ENCODE assay signal across 29 cellular contexts in genomic region chr2:156834431-156834830, GRCh38.
DNase-seq lines count a peak whose midpoint lies in the region; ATAC-seq and TF ChIP-seq lines count a peak whose summit lies in the region.
"Had no signal": no experiment of that assay in that cellular context is flagged by ENCODE, and none has a peak within 500 bp of the region (broad histone marks: within the 10 kb centered on the region; RNA-seq: fewer than 3 reads in every experiment).

No MANE protein-coding gene starts in this region.

- TF ChIP-seq CTCF in IMR-90 (conservative IDR thresholded peaks at IDR 0.05; ENCODE audit: low read depth, low read length) = no peak

- H3K18ac ChIP-seq in IMR-90 (ENCODE audit: low read depth, low read length) = no peak overlapping the region

- no peak for TF ChIP-seq RAD21 in IMR-90 (IDR thresholded peaks at IDR 0.05; ENCODE audit: low read length)

- no peak overlapping the region for H2BK15ac ChIP-seq in IMR-90 (ENCODE audit: low read depth, low read length)

- H3K9me3 ChIP-seq in IMR-90 (ENCODE audit: control insufficient read depth, insufficient read depth, low read length) = no peaks in the 10 kb centered on the region
- H3K9me3 ChIP-seq: A549; BE2C; BLaER1; BLaER1 treated with 17β-estradiol and CSF1 and Interleukin-3, amounts not matched to agents 10 nM and 100 nM; Caco-2 had no signal

- no peaks in the 10 kb centered on the region for H3K36me3 ChIP-seq in IMR-90 (ENCODE audit: control insufficient read depth, insufficient read depth, low read length)
- H3K36me3 ChIP-seq: BE2C; BLaER1; BLaER1 treated with 17β-estradiol and CSF1 and Interleukin-3, amounts not matched to agents 10 nM and 100 nM had no signal

- no peak overlapping the region for H4K8ac ChIP-seq in IMR-90 (ENCODE audit: low read depth in 2 of 2, low read length in 2 of 2)

- H3K4me2 ChIP-seq in IMR-90 (ENCODE audit: low read depth, low read length) = no peak overlapping the region
- H3K4me2 ChIP-seq: A549; BLaER1; BLaER1 treated with 17β-estradiol and CSF1 and Interleukin-3, amounts not matched to agents 10 nM and 100 nM had no signal

- TF ChIP-seq POLR2A in IMR-90 (IDR thresholded peaks at IDR 0.05; ENCODE audit: low read depth, low read length) = no peak

- no peak overlapping the region for H2AK5ac ChIP-seq in IMR-90 (ENCODE audit: low read depth, low read length)

- H3K4ac ChIP-seq in IMR-90 (ENCODE audit: low read depth, low read length) = no peak overlapping the region

- H3K56ac ChIP-seq in IMR-90 (ENCODE audit: extremely low read depth, insufficient read depth, low read length) = no peak overlapping the region

- in situ Hi-C loops in IMR-90 (cut with MboI; ENCODE audit: low sequenced_read_pairs) = no loop called here

- dilution Hi-C loops in IMR-90 (cut with HindIII; ENCODE audit: low sequenced_read_pairs, unreplicated experiment) = no loop called here

- H3K9me1 ChIP-seq in IMR-90 (ENCODE audit: insufficient read depth, low read length) = no peaks in the 10 kb centered on the region

- no peak overlapping the region for H4K5ac ChIP-seq in IMR-90 (ENCODE audit: low read depth, low read length)

- no TSS peak for BruUV-seq in IMR-90 (replicated peaks; lab: Mats Ljungman, UMichigan)

- H2AK9ac ChIP-seq in IMR-90 (replicated peaks; ENCODE audit: low read depth, low read length, poor library complexity) = no peak overlapping the region

- H3K14ac ChIP-seq in IMR-90 (replicated peaks; ENCODE audit: low read depth, low read length) = no peak overlapping the region

- ATAC-seq in IMR-90 (ENCODE audit: low read depth) = peak; percentile 60
- no peak for ATAC-seq in Right ventricle myocardium superior (ENCODE audit: poor library complexity)
- ATAC-seq: A549; CD8-positive, alpha-beta T cell had no signal

- H2BK20ac ChIP-seq in IMR-90 (ENCODE audit: low read depth, low read length) = no peak overlapping the region

- H2BK5ac ChIP-seq in IMR-90 (ENCODE audit: low read depth, low read length, poor library complexity, severe bottlenecking) = no peak overlapping the region

- H3K27ac ChIP-seq in IMR-90 (ENCODE audit: insufficient read depth, low read length) = no peak overlapping the region
- H3K27ac ChIP-seq: 22Rv1; A549; BLaER1; BLaER1 treated with 17β-estradiol and CSF1 and Interleukin-3, amounts not matched to agents 10 nM and 100 nM; C4-2B had no signal

- no peak overlapping the region for H3K4me3 ChIP-seq in IMR-90 (ENCODE audit: insufficient read depth, low read depth, low read length)
- H3K4me3 ChIP-seq: A549; BLaER1; BLaER1 treated with 17β-estradiol and CSF1 and Interleukin-3, amounts not matched to agents 10 nM and 100 nM had no signal

- POLR2A ChIA-PET in IMR-90 (lab: Charles Lee; ENCODE audit: unreplicated experiment) = no interaction called here

- no peak overlapping the region for H2BK120ac ChIP-seq in IMR-90 (ENCODE audit: low read depth, low read length)

- no peak overlapping the region for H2AFZ ChIP-seq in IMR-90 (replicated peaks; ENCODE audit: low read length, poor library complexity)

- no peak overlapping the region for H4K91ac ChIP-seq in IMR-90 (ENCODE audit: insufficient read depth, low read depth, low read length)

- no peak overlapping the region for H3K9ac ChIP-seq in IMR-90 (ENCODE audit: low read depth, low read length)
- H3K9ac ChIP-seq: BLaER1; BLaER1 treated with 17β-estradiol and CSF1 and Interleukin-3, amounts not matched to agents 10 nM and 100 nM had no signal

- CTCF ChIA-PET in IMR-90 (lab: Yijun Ruan, JAX) = interaction anchor here (0.7 kb wide), 1 partner anchor 360 kb away, joined by 3 read pairs; no protein-coding TSS in a partner anchor

- no peaks in the 10 kb centered on the region for H3K79me1 ChIP-seq in IMR-90 (ENCODE audit: low read depth in 1 of 2, low read length in 2 of 2)

- intact Hi-C loops in IMR-90 (cut with micrococcal nuclease) = no loop called here
- intact Hi-C loops in Right ventricle myocardium superior (cut with DNase I) = no loop called here

- no peaks in the 10 kb centered on the region for H3K4me1 ChIP-seq in IMR-90 (ENCODE audit: control insufficient read depth, insufficient read depth, low read length)
- H3K4me1 ChIP-seq: A549; BE2C; BLaER1; BLaER1 treated with 17β-estradiol and CSF1 and Interleukin-3, amounts not matched to agents 10 nM and 100 nM had no signal

- DNase-seq in IMR-90 = no peak
- peak; percentile 60 for DNase-seq in NCI-H226
- DNase-seq in stimulated activated CD4-positive, alpha-beta T cell treated with anti-CD3 and anti-CD28 coated beads, Interleukin-12 subunit alpha, Interleukin-12 subunit beta, amount 100 ng/mL, for 4 hours = no peak
- DNase-seq in Right ventricle myocardium superior = no peak
- DNase-seq: 8988T; ACHN; AML-193; BE2C; C1 segment of cervical spinal cord; Caco-2; Calu3; CD4-positive, alpha-beta memory T cell; CD4-positive, alpha-beta T cell; CD4-positive, CD25-positive, alpha-beta regulatory T cell; CD8-positive, alpha-beta memory T cell; CD8-positive, alpha-beta T cell; COR-L47; DMS 273 treated with DMSO at 0.1 percent for 48 hours; DMS153; DMS53; DMS79; DMS79 treated with DMSO at 0.1 percent for 48 hours; DND-41; EL had no signal

- no peak overlapping the region for H3K23ac ChIP-seq in IMR-90 (ENCODE audit: low read depth, low read length)

- WGBS in IMR-90 (ENCODE audit: extremely low coverage in 2 of 2, insufficient read length in 1 of 2), 2 experiments = no CpG with 5 or more reads among the region's 1 CpG

- H4K20me1 ChIP-seq in IMR-90 (ENCODE audit: insufficient read depth, low read length) = no peaks in the 10 kb centered on the region
- H4K20me1 ChIP-seq: BLaER1; BLaER1 treated with 17β-estradiol and CSF1 and Interleukin-3, amounts not matched to agents 10 nM and 100 nM had no signal

- H3K27me3 ChIP-seq in IMR-90 (ENCODE audit: control insufficient read depth, insufficient read depth, low read length) = no peaks in the 10 kb centered on the region
- H3K27me3 ChIP-seq: BE2C; BLaER1; BLaER1 treated with 17β-estradiol and CSF1 and Interleukin-3, amounts not matched to agents 10 nM and 100 nM had no signal

TF ChIP-seq in IMR-90, 13 proteins besides CTCF, POLR2A, EP300 and RAD21:
- TF ChIP-seq MXI1 (IDR thresholded peaks at IDR 0.05; ENCODE audit: borderline replicate concordance, low read depth, low read length) (no peak), RFX5 (IDR thresholded peaks at IDR 0.05; ENCODE audit: low read depth, low read length) (no peak), CEBPB (IDR thresholded peaks at IDR 0.05; ENCODE audit: low read depth, low read length) (no peak), USF2 (IDR thresholded peaks at IDR 0.05; ENCODE audit: low read depth, low read length) (no peak), RCOR1 (IDR thresholded peaks at IDR 0.05; ENCODE audit: insufficient replicate concordance, low read length) (no peak), CHD1 (IDR thresholded peaks at IDR 0.05; ENCODE audit: low read depth, low read length) (no peak), SMC3 (IDR thresholded peaks at IDR 0.05; ENCODE audit: low read depth, low read length) (no peak)
- TF ChIP-seq, protein P1, sequence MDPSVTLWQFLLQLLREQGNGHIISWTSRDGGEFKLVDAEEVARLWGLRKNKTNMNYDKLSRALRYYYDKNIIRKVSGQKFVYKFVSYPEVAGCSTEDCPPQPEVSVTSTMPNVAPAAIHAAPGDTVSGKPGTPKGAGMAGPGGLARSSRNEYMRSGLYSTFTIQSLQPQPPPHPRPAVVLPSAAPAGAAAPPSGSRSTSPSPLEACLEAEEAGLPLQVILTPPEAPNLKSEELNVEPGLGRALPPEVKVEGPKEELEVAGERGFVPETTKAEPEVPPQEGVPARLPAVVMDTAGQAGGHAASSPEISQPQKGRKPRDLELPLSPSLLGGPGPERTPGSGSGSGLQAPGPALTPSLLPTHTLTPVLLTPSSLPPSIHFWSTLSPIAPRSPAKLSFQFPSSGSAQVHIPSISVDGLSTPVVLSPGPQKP (IDR thresholded peaks at IDR 0.05; ENCODE audit: borderline replicate concordance, low read depth, low read length) = no peak
